Comparison of ENCODE assay signal across 8 cellular contexts in genomic region chr12:29380536-29381523, GRCh38. TPM values are rescaled to one million over a fixed set of nuclear protein-coding genes. Genes with fewer than 3 reads are reported as not detected.
DNase-seq lines count a peak whose midpoint lies in the region; ATAC-seq and TF ChIP-seq lines count a peak whose summit lies in the region.

ERGIC2 (minus strand) TSS chr12:29381172; CDS start chr12:29371633, 9,539 bp downstream.

- peak within 1 kb of the TSS; percentile 95 for H3K4ac ChIP-seq in IMR-90 (ENCODE audit: low read depth, low read length)

- peak within 1 kb of the TSS; percentile 92 for H3K27ac ChIP-seq in IMR-90 (ENCODE audit: insufficient read depth, low read length)

- peak within 1 kb of the TSS; percentile 76 for H3K9ac ChIP-seq in IMR-90 (ENCODE audit: low read depth, low read length)

- intact Hi-C loops in IMR-90 (cut with micrococcal nuclease), result loop anchor here (5.0 kb wide), 1 partner anchor 116 kb away; the partner anchor contains the start of gene OVCH1

- 0% methylated on average over 11 of the region's 55 CpGs; no CpG with 5 or more reads in 1 of the 2 experiments for WGBS in IMR-90 (ENCODE audit: extremely low coverage in 2 of 2, insufficient read length in 1 of 2), 2 experiments

- peak within 1 kb of the TSS; percentile 81 for H3K18ac ChIP-seq in IMR-90 (ENCODE audit: low read depth, low read length)

- H3K4me2 ChIP-seq in IMR-90 (ENCODE audit: low read depth, low read length), result peak within 1 kb of the TSS; percentile 97

- no peak for TF ChIP-seq CTCF in IMR-90 (conservative IDR thresholded peaks at IDR 0.05; ENCODE audit: low read depth, low read length)

- peak within 1 kb of the TSS; percentile 87 for H3K56ac ChIP-seq in IMR-90 (ENCODE audit: extremely low read depth, insufficient read depth, low read length)

- no peaks in the 10 kb centered on the region for H3K9me3 ChIP-seq in IMR-90 (ENCODE audit: control insufficient read depth, insufficient read depth, low read length)

- H2AFZ ChIP-seq in IMR-90 (replicated peaks; ENCODE audit: low read length, poor library complexity), result peak within 1 kb of the TSS; percentile 97

- dilution Hi-C loops in IMR-90 (cut with HindIII; ENCODE audit: low sequenced_read_pairs, unreplicated experiment), result no loop called here

- peak within 1 kb of the TSS; percentile 92 for H3K14ac ChIP-seq in IMR-90 (replicated peaks; ENCODE audit: low read depth, low read length)

- no peaks in the 10 kb centered on the region for H3K36me3 ChIP-seq in IMR-90 (ENCODE audit: control insufficient read depth, insufficient read depth, low read length)

- DNase-seq in DMS 273 (lab: John Stamatoyannopoulos, UW; ENCODE audit: unreplicated experiment) (peak; percentile 98), IMR-90 (peak; percentile 99), OCI-M1 (lab: John Stamatoyannopoulos, UW) (peak; percentile 99), activated T-cell treated with anti-CD3 and anti-CD28 coated beads for 24 hours (ENCODE audit: low read depth) (peak; percentile 89), epidermal melanocyte (ENCODE audit: insufficient read length, low spot score) (peak; percentile 97), middle frontal gyrus (ENCODE audit: extremely low spot score, low spot score) (peak; percentile 93)
- DNase-seq in stimulated activated CD8-positive, alpha-beta memory T cell treated with anti-CD3 and anti-CD28 coated beads, Interleukin-2, amount 100 ng/mL, for 48 hours (ENCODE audit: low read depth in 2 of 2), result peak; percentile 68 to 77

- H2BK120ac ChIP-seq in IMR-90 (ENCODE audit: low read depth, low read length), result peak within 1 kb of the TSS; percentile 73

- peak; percentile 95 for ATAC-seq in GM21528 (IDR thresholded peaks at IDR 0.05; ENCODE audit: low FRiP score, unreplicated experiment)
- peak; percentile 98 for ATAC-seq in IMR-90 (ENCODE audit: low read depth)

- H4K5ac ChIP-seq in IMR-90 (ENCODE audit: low read depth, low read length), result peak within 1 kb of the TSS; percentile 94

- H2BK20ac ChIP-seq in IMR-90 (ENCODE audit: low read depth, low read length), result peak within 1 kb of the TSS; percentile 21; the same call in 1 of the 2 replicates

- peak within 1 kb of the TSS; percentile 89 for H2AK9ac ChIP-seq in IMR-90 (replicated peaks; ENCODE audit: low read depth, low read length, poor library complexity)

- no peak for TF ChIP-seq RAD21 in IMR-90 (IDR thresholded peaks at IDR 0.05; ENCODE audit: low read length)

- peak within 1 kb of the TSS; percentile 93 for H4K91ac ChIP-seq in IMR-90 (ENCODE audit: insufficient read depth, low read depth, low read length)

- in situ Hi-C loops in IMR-90 (cut with MboI; ENCODE audit: low sequenced_read_pairs), result no loop called here

- peak within 1 kb of the TSS; percentile 88 for H2AK5ac ChIP-seq in IMR-90 (ENCODE audit: low read depth, low read length)

- peak; percentile 69 for TF ChIP-seq POLR2A in IMR-90 (IDR thresholded peaks at IDR 0.05; ENCODE audit: low read depth, low read length)

- POLR2A ChIA-PET in IMR-90 (lab: Charles Lee; ENCODE audit: unreplicated experiment), result no interaction called here

- H3K27me3 ChIP-seq in IMR-90 (ENCODE audit: control insufficient read depth, insufficient read depth, low read length), result no peaks in the 10 kb centered on the region

- H2BK15ac ChIP-seq in IMR-90 (ENCODE audit: low read depth, low read length), result peak within 1 kb of the TSS; percentile 62; the same call in 1 of the 3 replicates

- no peaks in the 10 kb centered on the region for H3K4me1 ChIP-seq in IMR-90 (ENCODE audit: control insufficient read depth, insufficient read depth, low read length)

- H4K20me1 ChIP-seq in IMR-90 (ENCODE audit: insufficient read depth, low read length), result no peaks in the 10 kb centered on the region

- BruUV-seq in IMR-90 (replicated peaks; lab: Mats Ljungman, UMichigan), result TSS peak; percentile 54

- no peaks in the 10 kb centered on the region for H3K9me1 ChIP-seq in IMR-90 (ENCODE audit: insufficient read depth, low read length)

- H3K4me3 ChIP-seq in IMR-90 (ENCODE audit: insufficient read depth, low read depth, low read length), result peak within 1 kb of the TSS; percentile 82

- H4K8ac ChIP-seq in IMR-90 (ENCODE audit: low read depth in 2 of 2, low read length in 2 of 2), result peak within 1 kb of the TSS; percentile 94 to 97

- peak within 1 kb of the TSS; percentile 77 for H2BK5ac ChIP-seq in IMR-90 (ENCODE audit: low read depth, low read length, poor library complexity, severe bottlenecking)

- peak within 1 kb of the TSS; percentile 94 for H3K23ac ChIP-seq in IMR-90 (ENCODE audit: low read depth, low read length)

- CTCF ChIA-PET in IMR-90 (lab: Yijun Ruan, JAX), result interaction anchor here (1.0 kb wide), 1 partner anchor 127 kb away, joined by 4 read pairs; no protein-coding TSS in a partner anchor

- H3K79me1 ChIP-seq in IMR-90 (ENCODE audit: low read depth in 1 of 2, low read length in 2 of 2), result peaks cover 17 to 30% of the 10 kb centered on the region in 2 experiments; a peak in 3 of 4 replicates

TF ChIP-seq in IMR-90, 13 proteins besides CTCF, POLR2A, EP300 and RAD21:
- TF ChIP-seq SMC3 (IDR thresholded peaks at IDR 0.05; ENCODE audit: low read depth, low read length) (no peak), CHD1 (IDR thresholded peaks at IDR 0.05; ENCODE audit: low read depth, low read length) (no peak), USF2 (IDR thresholded peaks at IDR 0.05; ENCODE audit: low read depth, low read length) (no peak), RFX5 (IDR thresholded peaks at IDR 0.05; ENCODE audit: low read depth, low read length) (no peak), BHLHE40 (IDR thresholded peaks at IDR 0.05; ENCODE audit: low read depth, low read length) (no peak), MAZ (IDR thresholded peaks at IDR 0.05; ENCODE audit: borderline replicate concordance, low read depth, low read length) (peak; percentile 29; the same call in 1 of the 2 replicates), CEBPB (IDR thresholded peaks at IDR 0.05; ENCODE audit: low read depth, low read length) (no peak), ELK1 (IDR thresholded peaks at IDR 0.05; ENCODE audit: borderline replicate concordance, low read depth, low read length) (no peak), MXI1 (IDR thresholded peaks at IDR 0.05; ENCODE audit: borderline replicate concordance, low read depth, low read length) (peak; percentile 60; the same call in 1 of the 2 replicates), RCOR1 (IDR thresholded peaks at IDR 0.05; ENCODE audit: insufficient replicate concordance, low read length) (no peak), MAFK (IDR thresholded peaks at IDR 0.05; ENCODE audit: low read depth, low read length) (no peak), FOS (IDR thresholded peaks at IDR 0.05; ENCODE audit: low read depth, low read length) (no peak), NFE2L2 (IDR thresholded peaks at IDR 0.05; ENCODE audit: low read depth, low read length) (no peak)
TF ChIP-seq in IMR-90: peak in this region for 2.

RNA-seq across cellular contexts. Expression of gene ERGIC2, which starts in this region (rescaled TPM):
- total RNA-seq in IMR-90 (2012; rRNA removed), result 45.3 and 107 TPM in 2 replicates
- 32.7 and 41.0 TPM in 2 replicates for polyA plus RNA-seq in IMR-90 (2012; rRNA removed)
- polyA plus RNA-seq in IMR-90 (2012; cell fraction: cytosol; rRNA removed), result 2.9 and 4.6 TPM in 2 replicates
- polyA plus RNA-seq in IMR-90 (2012; cell fraction: nucleus; rRNA removed; ENCODE audit: low replicate concordance), result 0.61 and 14.9 TPM in 2 replicates

Comparison
In these comparisons a context has a peak if more than half of its experiments do, and no peak if none do; other contexts are left out.
1. Peak in every context shown above with its lines: DNase-seq, ATAC-seq, H3K4me3 ChIP-seq and H3K27ac ChIP-seq.